30 cellular contexts compared by ENCODE assay signal in genomic region chr3:15819576-15819975, GRCh38.
"Had no signal": no experiment of that assay in that cellular context is flagged by ENCODE, and none has a peak within 500 bp of the region (broad histone marks: within the 10 kb centered on the region; RNA-seq: fewer than 3 reads in every experiment).

No MANE protein-coding gene starts in this region.

- H3K36me3 ChIP-seq: adrenal gland, breast epithelium, WERI-Rb-1 had no signal

- H3K4me3 ChIP-seq: adrenal gland, body of pancreas, breast epithelium had no signal

- H3K36me3 Mint-ChIP-seq: activated naive CD4-positive, alpha-beta T cell treated with anti-CD3 and anti-CD28 coated beads, Interleukin-2, amount 50 U/mL, for 72 hours had no signal

- H3K9me3 ChIP-seq: adrenal gland, body of pancreas, breast epithelium had no signal

- H3K9me3 Mint-ChIP-seq: activated naive CD4-positive, alpha-beta T cell treated with anti-CD3 and anti-CD28 coated beads for 36 hours; activated naive CD4-positive, alpha-beta T cell treated with anti-CD3 and anti-CD28 coated beads, Interleukin-2, amount 50 U/mL, for 72 hours; activated T-cell treated with anti-CD3 and anti-CD28 coated beads, Interleukin-2, amount 50 U/mL, for 4 hours; activated T-helper 1 cell treated with anti-CD3 and anti-CD28 coated beads, Interleukin-12 subunit alpha, Interleukin-12 subunit beta, Interleukin-2, Interleukin-4 antibody, amounts not matched to agents 30 ng/mL and 10 ng/mL and 1 ng/mL, durations not matched to agents 14 hours and 24 hours and 36 hours had no signal

- ATAC-seq: activated CD8-positive, alpha-beta T cell treated with anti-CD3 and anti-CD28 coated beads, Interleukin-2, amount 10 ng/mL, durations not matched to agents 7 days and 5 days; activated naive CD4-positive, alpha-beta T cell treated with anti-CD3 and anti-CD28 coated beads, Interleukin-2, amount 50 U/mL, for 72 hours; activated T-cell treated with anti-CD3 and anti-CD28 coated beads, Interleukin-2, amount 50 U/mL, for 4 hours; body of pancreas had no signal

- H3K4me3 Mint-ChIP-seq: activated CD8-positive, alpha-beta T cell treated with anti-CD3 and anti-CD28 coated beads, Interleukin-2, amount 10 ng/mL, durations not matched to agents 7 days and 5 days; activated naive CD4-positive, alpha-beta T cell treated with anti-CD3 and anti-CD28 coated beads for 36 hours; activated T-cell treated with anti-CD3 and anti-CD28 coated beads, Interleukin-2, amount 50 U/mL, for 4 hours; activated T-helper 1 cell treated with anti-CD3 and anti-CD28 coated beads, Interleukin-12 subunit alpha, Interleukin-12 subunit beta, Interleukin-2, Interleukin-4 antibody, amounts not matched to agents 30 ng/mL and 10 ng/mL and 1 ng/mL, durations not matched to agents 14 hours and 24 hours and 36 hours had no signal

- H3K27me3 ChIP-seq: adrenal gland, body of pancreas, breast epithelium had no signal

- DNase-seq: activated CD4-positive, alpha-beta T cell treated with anti-CD3 and anti-CD28 coated beads for 1 hour; activated CD4-positive, alpha-beta T cell treated with anti-CD3 and anti-CD28 coated beads for 48 hours; activated CD4-positive, alpha-beta T cell treated with anti-CD3 and anti-CD28 coated beads, Interleukin-2, amount 50 U/mL, for 4 hours; activated CD4-positive, CD25-positive, alpha-beta regulatory T cell; activated CD8-positive, alpha-beta T cell treated with anti-CD3 and anti-CD28 coated beads, Interleukin-2, amount 10 ng/mL, durations not matched to agents 7 days and 5 days; activated gamma-delta T cell treated with Interleukin-2 at 50 U/mL for 16 hours; activated naive CD4-positive, alpha-beta T cell treated with anti-CD3 and anti-CD28 coated beads for 36 hours; activated T-cell treated with anti-CD3 and anti-CD28 coated beads, Interleukin-2, amount 50 U/mL, for 4 hours; adrenal gland; body of pancreas; cerebellar nuclear complex; NCI-H1092 treated with DMSO at 0.1 percent for 48 hours; NCI-H1417; NCI-H146; NCI-H187; NCI-H2029 treated with DMSO at 0.1 percent for 48 hours; NCI-H2107; NCI-H2171; NCI-H510A; NCI-H526; NCI-H748 treated with DMSO at 0.1 percent for 48 hours; Right ventricle myocardium superior; SW 1271; T-helper 1 cell; T-helper 2 cell; T1000; WERI-Rb-1 had no signal

- H3K4me1 ChIP-seq: breast epithelium had no signal

- H3K27ac ChIP-seq: adrenal gland, body of pancreas, breast epithelium, WERI-Rb-1 had no signal

- H3K27ac Mint-ChIP-seq: activated CD8-positive, alpha-beta T cell treated with anti-CD3 and anti-CD28 coated beads, Interleukin-2, amount 10 ng/mL, durations not matched to agents 7 days and 5 days; activated naive CD4-positive, alpha-beta T cell treated with anti-CD3 and anti-CD28 coated beads for 36 hours; activated naive CD4-positive, alpha-beta T cell treated with anti-CD3 and anti-CD28 coated beads, Interleukin-2, amount 50 U/mL, for 72 hours; activated T-helper 1 cell treated with anti-CD3 and anti-CD28 coated beads, Interleukin-12 subunit alpha, Interleukin-12 subunit beta, Interleukin-2, Interleukin-4 antibody, amounts not matched to agents 30 ng/mL and 10 ng/mL and 1 ng/mL, durations not matched to agents 14 hours and 24 hours and 36 hours had no signal
